21 cellular contexts compared by ENCODE assay signal in genomic region chr7:77079112-77079511, GRCh38. TPM values are rescaled to one million over a fixed set of nuclear protein-coding genes. Genes with fewer than 3 reads are reported as not detected.
"Had no signal": no experiment of that assay in that cellular context is flagged by ENCODE, and none has a peak within 500 bp of the region (broad histone marks: within the 10 kb centered on the region; RNA-seq: fewer than 3 reads in every experiment).

No MANE protein-coding gene starts in this region.

RNA-seq across cellular contexts. Expression of gene SPDYE18, which starts 16.8 kb away (rescaled TPM):
- total RNA-seq: esophagus mucosa, foreskin keratinocyte, neural crest cell, right atrium auricular region, upper lobe of right lung had no signal
- polyA plus RNA-seq: foreskin keratinocyte had no signal

RNA-seq across cellular contexts. Expression of gene SPDYE17, which starts 47.0 kb away (rescaled TPM):
- total RNA-seq: chondrocyte, colonic mucosa, endodermal cell, esophagus mucosa, foreskin keratinocyte, left lung, lower lobe of right lung, mesenteric fat pad, natural killer cell, neural crest cell, omental fat pad, progenitor cell of endocrine pancreas, right atrium auricular region, sigmoid colon, suprapubic skin, transverse colon, upper lobe of right lung, uterus had no signal
- polyA plus RNA-seq: foreskin keratinocyte, keratinocyte, sigmoid colon, small intestine, thymus had no signal
